10 cellular contexts compared by ENCODE assay signal in genomic region chr11:44766112-44766971, GRCh38. TPM values are rescaled to one million over a fixed set of nuclear protein-coding genes. Genes with fewer than 3 reads are reported as not detected.
DNase-seq lines count a peak whose midpoint lies in the region; ATAC-seq, FAIRE-seq and TF ChIP-seq lines count a peak whose summit lies in the region.
"Had no signal": no experiment of that assay in that cellular context is flagged by ENCODE, and none has a peak within 500 bp of the region (broad histone marks: within the 10 kb centered on the region; RNA-seq: fewer than 3 reads in every experiment).

No MANE protein-coding gene starts in this region.

- no peak overlapping the region for H3K14ac ChIP-seq in mesenchymal stem cell (ENCODE audit: low read length in 2 of 2)

- peaks cover 3% of the 10 kb centered on the region for H3K9me3 Mint-ChIP-seq in CD4-positive, alpha-beta T cell

- POLR2A ChIA-PET in CD4-positive, alpha-beta T cell (lab: Charles Lee) = no interaction called here

- no peaks in the 10 kb centered on the region for H3K27me3 ChIP-seq in mesenchymal stem cell (ENCODE audit: control insufficient read depth in 1 of 2, insufficient read depth in 1 of 2, low read length in 2 of 2)
- no peaks in the 10 kb centered on the region for H3K27me3 ChIP-seq in CD4-positive, alpha-beta T cell (ENCODE audit: control insufficient read depth, insufficient read depth, low read length)

- peak overlapping the region; percentile 48 for H2BK15ac ChIP-seq in mesenchymal stem cell (ENCODE audit: low read depth, poor library complexity, severe bottlenecking)

- 18% methylated on average over 8 of the region's 8 CpGs for WGBS in mesenchymal stem cell

- peaks cover 18% of the 10 kb centered on the region for H3K4me1 ChIP-seq in mesenchymal stem cell (ENCODE audit: control insufficient read depth, insufficient read depth, low read depth, low read length)

- peak overlapping the region; percentile 18 for H3K27ac ChIP-seq in mesenchymal stem cell (ENCODE audit: low read length, poor library complexity, severe bottlenecking)
- H3K27ac ChIP-seq in CD4-positive, alpha-beta T cell (ENCODE audit: low read depth, low read length) = no peak overlapping the region
- H3K27ac ChIP-seq: 22Rv1 had no signal

- peak; percentile 4 for DNase-seq in NCI-H2196 (lab: John Stamatoyannopoulos, UW; ENCODE audit: unreplicated experiment)
- no peak for DNase-seq in NCI-H2196 treated with DMSO at 0.1 percent for 48 hours (lab: John Stamatoyannopoulos, UW; ENCODE audit: unreplicated experiment)
- peak; percentile 64 to 93 for DNase-seq in cardiac fibroblast (ENCODE audit: low read depth in 2 of 2)
- peak; percentile 94 for DNase-seq in mesenchymal stem cell
- peak; percentile 31 for DNase-seq in urothelium cell line (ENCODE audit: low spot score)
- no peak for DNase-seq in CD4-positive, alpha-beta T cell
- no peak for DNase-seq in NCI-H1417 treated with DMSO at 0.1 percent for 48 hours (lab: John Stamatoyannopoulos, UW)
- DNase-seq: activated CD8-positive, alpha-beta T cell treated with anti-CD3 and anti-CD28 coated beads, Interleukin-2, amount 10 ng/mL, durations not matched to agents 7 days and 5 days had no signal

- peak overlapping the region; percentile 92 for H4K91ac ChIP-seq in mesenchymal stem cell (ENCODE audit: low read length)

- H3K4me2 ChIP-seq in mesenchymal stem cell (ENCODE audit: low read length, poor library complexity, severe bottlenecking) = no peak overlapping the region

- H3K27me3 Mint-ChIP-seq in CD4-positive, alpha-beta T cell = no peaks in the 10 kb centered on the region

- H3K9ac ChIP-seq in mesenchymal stem cell (ENCODE audit: low read length) = peak overlapping the region; percentile 71

- peak overlapping the region; percentile 66 for H2BK120ac ChIP-seq in mesenchymal stem cell (ENCODE audit: low read depth, low read length)

- CTCF ChIA-PET in CD4-positive, alpha-beta T cell (lab: Charles Lee) = no interaction called here

- TF ChIP-seq CTCF in cardiac fibroblast (IDR thresholded peaks at IDR 0.05; ENCODE audit: low read depth, low read length) = no peak
- TF ChIP-seq CTCF in CD4-positive, alpha-beta T cell (IDR thresholded peaks at IDR 0.05) = no peak

- H2BK5ac ChIP-seq in mesenchymal stem cell (ENCODE audit: low read depth, low read length, poor library complexity, severe bottlenecking) = no peak overlapping the region

- H3K79me1 ChIP-seq in mesenchymal stem cell (replicated peaks; ENCODE audit: low read length, poor library complexity, severe bottlenecking) = no peaks in the 10 kb centered on the region

- H2AFZ ChIP-seq in mesenchymal stem cell (ENCODE audit: low read depth, low read length) = no peak overlapping the region

- peak overlapping the region; percentile 43 for H4K8ac ChIP-seq in mesenchymal stem cell (ENCODE audit: low read length)

- H3K18ac ChIP-seq in mesenchymal stem cell (ENCODE audit: low read depth in 1 of 2, low read length in 2 of 2) = peak overlapping the region; percentile 42 to 65

- H3K27ac Mint-ChIP-seq in CD4-positive, alpha-beta T cell = no peak overlapping the region
- H3K27ac Mint-ChIP-seq: activated CD8-positive, alpha-beta T cell treated with anti-CD3 and anti-CD28 coated beads, Interleukin-2, amount 10 ng/mL, durations not matched to agents 7 days and 5 days had no signal

- H3K9me3 ChIP-seq in mesenchymal stem cell (ENCODE audit: control insufficient read depth, low read length) = no peaks in the 10 kb centered on the region
- no peaks in the 10 kb centered on the region for H3K9me3 ChIP-seq in CD4-positive, alpha-beta T cell (ENCODE audit: control insufficient read depth, low read length)

- ATAC-seq in CD4-positive, alpha-beta T cell (ENCODE audit: poor library complexity) = no peak
- no peak for ATAC-seq in GM18502 (IDR thresholded peaks at IDR 0.05; ENCODE audit: poor library complexity, unreplicated experiment)
- ATAC-seq: activated CD8-positive, alpha-beta T cell treated with anti-CD3 and anti-CD28 coated beads, Interleukin-2, amount 10 ng/mL, durations not matched to agents 7 days and 5 days had no signal

- no peak for FAIRE-seq in urothelium cell line (lab: Jason Lieb, UNC)

- H3K4ac ChIP-seq in mesenchymal stem cell (ENCODE audit: low read depth in 1 of 2, low read length in 2 of 2) = peak overlapping the region in 1 of 2 experiments; percentile 8

- no peaks in the 10 kb centered on the region for H3K36me3 ChIP-seq in mesenchymal stem cell (ENCODE audit: control insufficient read depth in 1 of 2, insufficient read depth in 2 of 2, low read depth in 1 of 2, low read length in 2 of 2)

- peaks cover 41% of the 10 kb centered on the region for H3K36me3 Mint-ChIP-seq in CD4-positive, alpha-beta T cell (ENCODE audit: low read depth)

- H3K23ac ChIP-seq in mesenchymal stem cell (ENCODE audit: low read length in 2 of 2) = no peak overlapping the region

- H3K4me3 ChIP-seq in cardiac fibroblast (replicated peaks in 1 of 2; ENCODE audit: low read depth in 2 of 2, low read length in 2 of 2) (no peak overlapping the region), mesenchymal stem cell (ENCODE audit: insufficient read depth in 1 of 2, low read depth in 1 of 2, low read length in 2 of 2) (peak overlapping the region in 1 of 2 experiments; percentile 27)

- peaks cover 10% of the 10 kb centered on the region for H3K4me1 Mint-ChIP-seq in CD4-positive, alpha-beta T cell (ENCODE audit: low read depth)

- no peak overlapping the region for H2AK5ac ChIP-seq in mesenchymal stem cell (ENCODE audit: low read length, severe bottlenecking)

- H3K4me3 Mint-ChIP-seq in CD4-positive, alpha-beta T cell = no peak overlapping the region
- H3K4me3 Mint-ChIP-seq: activated CD8-positive, alpha-beta T cell treated with anti-CD3 and anti-CD28 coated beads, Interleukin-2, amount 10 ng/mL, durations not matched to agents 7 days and 5 days had no signal

- H2BK12ac ChIP-seq in mesenchymal stem cell (ENCODE audit: low read length in 2 of 2) = peak overlapping the region; percentile 20 to 76

- intact Hi-C loops in CD4-positive, alpha-beta T cell (cut with DNase I, micrococcal nuclease) = no loop called here

RNA-seq across cellular contexts. Expression of gene TSPAN18, which starts 39.6 kb away (rescaled TPM):
- 7.4 TPM for polyA plus RNA-seq in mesenchymal stem cell (2013, experiment 1 of 2)
- 7.2 TPM for polyA plus RNA-seq in mesenchymal stem cell (2013, experiment 2 of 2)
- 10 to 100 TPM; 23.0 to 25.3 TPM for total RNA-seq in CD4-positive, alpha-beta T cell

Comparison
In these comparisons a context has a peak if more than half of its experiments do, and no peak if none do; other contexts are left out.
1. DNase-seq: peak in NCI-H2196 (single experiment), cardiac fibroblast (2 of 2), mesenchymal stem cell (single experiment) and urothelium cell line (single experiment); none in NCI-H2196 treated with DMSO at 0.1 percent for 48 hours (single experiment), CD4-positive, alpha-beta T cell (0 of 10) and NCI-H1417 treated with DMSO at 0.1 percent for 48 hours (single experiment).